Comparison of ENCODE assay signal across 1 cellular context in the genomic region with DNA sequence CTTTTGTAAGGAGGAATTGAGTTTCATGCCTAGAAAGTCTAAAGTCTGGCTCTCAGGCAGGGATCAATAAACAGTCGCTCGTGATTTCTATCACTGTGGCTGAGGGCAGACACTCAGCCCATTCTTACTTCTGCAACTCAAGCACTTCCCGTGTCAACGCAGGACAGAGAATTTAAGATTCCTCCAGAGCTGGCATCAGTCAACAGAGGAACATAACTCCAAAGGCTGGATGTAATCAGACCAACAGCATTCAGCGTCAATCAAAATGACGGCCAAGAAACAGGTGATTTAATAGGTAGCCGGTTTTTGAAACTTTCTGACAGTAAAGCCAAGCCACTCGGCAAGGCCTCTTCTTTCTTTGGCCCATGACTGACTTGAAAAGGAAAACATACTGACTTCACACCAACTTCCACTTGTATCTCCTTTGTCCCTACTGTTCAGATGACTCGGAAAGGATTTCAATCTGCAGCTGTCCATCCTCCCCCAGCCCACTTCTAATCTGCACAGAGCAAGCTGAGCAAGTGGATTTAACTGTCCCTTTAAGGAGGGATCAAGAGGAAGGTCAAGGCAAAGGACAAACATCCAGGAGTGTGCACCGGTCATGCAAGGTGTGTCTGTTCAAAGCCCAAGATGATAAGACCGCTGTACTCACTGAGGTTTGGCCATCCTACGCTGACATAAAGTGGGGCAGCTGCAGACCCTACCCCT.
TF ChIP-seq lines count a peak whose summit lies in the region.

No MANE protein-coding gene starts in this region.

TF ChIP-seq in K562, 482 proteins besides CTCF, POLR2A, EP300 and RAD21 (continues in another document):
- TF ChIP-seq NR2C1 (IDR thresholded peaks at IDR 0.05) (0 out of 2 replicates have a peak, but pooled peaks have one; percentile 38), NR2C1 (tag; IDR thresholded peaks at IDR 0.05) (no peak; the same call in 1 of the 2 replicates), ELF4 (CRISPR knock-in tag; IDR thresholded peaks at IDR 0.05) (no peak), TEAD4 (IDR thresholded peaks at IDR 0.05; ENCODE audit: low read length) (peak; percentile 87), TEAD4 (CRISPR knock-in tag; IDR thresholded peaks at IDR 0.05; ENCODE audit: borderline replicate concordance) (no peak), TCF3 (CRISPR knock-in tag; IDR thresholded peaks at IDR 0.05) (peak; percentile 92), DPF2 (IDR thresholded peaks at IDR 0.05) (peak; percentile 85), L3MBTL2 (IDR thresholded peaks at IDR 0.05) (0 out of 2 replicates have a peak, but pooled peaks have one; percentile 11), CBFA2T3 (IDR thresholded peaks at IDR 0.05) (peak; percentile 96), KDM1A (IDR thresholded peaks at IDR 0.05) (peak; percentile 94 to 95), NFIC (IDR thresholded peaks at IDR 0.05) (peak; percentile 73), HDAC1 (IDR thresholded peaks at IDR 0.05) (peak in 1 of 2 experiments; percentile 88; a peak in 2 of 4 replicates), RBM39 (optimal IDR thresholded peaks at IDR 0.05; ENCODE audit: low read depth, low read length) (no peak), CBFA2T2 (conservative IDR thresholded peaks at IDR 0.05) (peak; percentile 93), MTA2 (IDR thresholded peaks at IDR 0.05; ENCODE audit: low read depth) (peak; percentile 77), ARNT (IDR thresholded peaks at IDR 0.05) (peak in 1 of 2 experiments; percentile 48; a peak in 1 of 4 replicates), HDAC2 (IDR thresholded peaks at IDR 0.05) (peak; percentile 62; the same call in 1 of the 2 replicates), ZNF766 (CRISPR knock-in tag; conservative IDR thresholded peaks at IDR 0.05) (0 out of 2 replicates have a peak, but pooled peaks have one; percentile 41), SMAD4 (CRISPR knock-in tag; conservative IDR thresholded peaks at IDR 0.05) (0 out of 2 replicates have a peak, but pooled peaks have one; percentile 29), POLR2AphosphoS5 (IDR thresholded peaks at IDR 0.05; ENCODE audit: control insufficient read depth, insufficient read depth, low read depth, low read length) (peak; percentile 84), NCOR1 (IDR thresholded peaks at IDR 0.05) (peak; percentile 82), STAT5A (IDR thresholded peaks at IDR 0.05; ENCODE audit: borderline replicate concordance, low read length) (peak; percentile 66), NUFIP1 (IDR thresholded peaks at IDR 0.05; ENCODE audit: partially characterized antibody) (no peak), GATA2 (CRISPR knock-in tag; IDR thresholded peaks at IDR 0.05) (peak; percentile 87), KLF16 (IDR thresholded peaks at IDR 0.05) (peak; percentile 86), ATF7 (IDR thresholded peaks at IDR 0.05) (0 out of 2 replicates have a peak, but pooled peaks have one; percentile 12), ZEB2 (IDR thresholded peaks at IDR 0.05) (peak; percentile 89), FOXM1 (IDR thresholded peaks at IDR 0.05; ENCODE audit: low read depth) (peak; percentile 15; the same call in 1 of the 2 replicates), FOXM1 (CRISPR knock-in tag; IDR thresholded peaks at IDR 0.05; ENCODE audit: low read depth) (no peak), JUND (IDR thresholded peaks at IDR 0.05; ENCODE audit: borderline replicate concordance, low read depth, low read length) (peak; percentile 29; the same call in 1 of the 2 replicates), JUND (tag; IDR thresholded peaks at IDR 0.05; ENCODE audit: borderline replicate concordance, low read depth, low read length) (no peak), NR2C2 (CRISPR knock-in tag; IDR thresholded peaks at IDR 0.05) (no peak), NR2C2 (tag; IDR thresholded peaks at IDR 0.05) (peak; percentile 54), KDM4B (IDR thresholded peaks at IDR 0.05; ENCODE audit: borderline replicate concordance in 2 of 2, low read depth in 1 of 2) (no peak), HCFC1 (IDR thresholded peaks at IDR 0.05; ENCODE audit: low read depth, low read length) (0 out of 2 replicates have a peak, but pooled peaks have one; percentile 15), ZNF23 (CRISPR knock-in tag; IDR thresholded peaks at IDR 0.05) (no peak), SMARCA4 (IDR thresholded peaks at IDR 0.05) (peak; percentile 85), ZFX (CRISPR knock-in tag; IDR thresholded peaks at IDR 0.05) (peak; percentile 48; the same call in 1 of the 2 replicates), ZNF589 (CRISPR knock-in tag; IDR thresholded peaks at IDR 0.05; ENCODE audit: low read depth) (peak; percentile 67; the same call in 1 of the 2 replicates), ESRRA (IDR thresholded peaks at IDR 0.05; ENCODE audit: borderline replicate concordance, low read depth) (peak; percentile 97), CTBP1 (IDR thresholded peaks at IDR 0.05; ENCODE audit: borderline replicate concordance) (peak; percentile 88), DACH1 (IDR thresholded peaks at IDR 0.05; ENCODE audit: partially characterized antibody) (peak; percentile 29), PRPF4 (IDR thresholded peaks at IDR 0.05; ENCODE audit: insufficient read depth, low read depth, low read length, poor library complexity, severe bottlenecking) (no peak), NCOA1 (IDR thresholded peaks at IDR 0.05; ENCODE audit: low read depth) (peak; percentile 53; the same call in 1 of the 2 replicates), CC2D1A (IDR thresholded peaks at IDR 0.05) (0 out of 2 replicates have a peak, but pooled peaks have one; percentile 55), RAD51 (IDR thresholded peaks at IDR 0.05; ENCODE audit: borderline replicate concordance, low read depth) (0 out of 2 replicates have a peak, but pooled peaks have one; percentile 9), TBP (optimal IDR thresholded peaks at IDR 0.05; ENCODE audit: low read depth, low read length) (no peak), PML (IDR thresholded peaks at IDR 0.05; ENCODE audit: low read length) (peak; percentile 57; the same call in 1 of the 2 replicates), ZNF263 (CRISPR knock-in tag; IDR thresholded peaks at IDR 0.05; ENCODE audit: borderline replicate concordance) (peak; percentile 49; the same call in 1 of the 2 replicates)
- TF ChIP-seq, protein P1, sequence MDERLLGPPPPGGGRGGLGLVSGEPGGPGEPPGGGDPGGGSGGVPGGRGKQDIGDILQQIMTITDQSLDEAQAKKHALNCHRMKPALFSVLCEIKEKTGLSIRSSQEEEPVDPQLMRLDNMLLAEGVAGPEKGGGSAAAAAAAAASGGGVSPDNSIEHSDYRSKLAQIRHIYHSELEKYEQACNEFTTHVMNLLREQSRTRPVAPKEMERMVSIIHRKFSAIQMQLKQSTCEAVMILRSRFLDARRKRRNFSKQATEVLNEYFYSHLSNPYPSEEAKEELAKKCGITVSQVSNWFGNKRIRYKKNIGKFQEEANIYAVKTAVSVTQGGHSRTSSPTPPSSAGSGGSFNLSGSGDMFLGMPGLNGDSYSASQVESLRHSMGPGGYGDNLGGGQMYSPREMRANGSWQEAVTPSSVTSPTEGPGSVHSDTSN (CRISPR knock-in tag; IDR thresholded peaks at IDR 0.05; ENCODE audit: low read depth), result no peak
- TF ChIP-seq, protein P1 (tag; conservative IDR thresholded peaks at IDR 0.05; ENCODE audit: low read depth), result peak; percentile 70
- TF ChIP-seq, protein P2, sequence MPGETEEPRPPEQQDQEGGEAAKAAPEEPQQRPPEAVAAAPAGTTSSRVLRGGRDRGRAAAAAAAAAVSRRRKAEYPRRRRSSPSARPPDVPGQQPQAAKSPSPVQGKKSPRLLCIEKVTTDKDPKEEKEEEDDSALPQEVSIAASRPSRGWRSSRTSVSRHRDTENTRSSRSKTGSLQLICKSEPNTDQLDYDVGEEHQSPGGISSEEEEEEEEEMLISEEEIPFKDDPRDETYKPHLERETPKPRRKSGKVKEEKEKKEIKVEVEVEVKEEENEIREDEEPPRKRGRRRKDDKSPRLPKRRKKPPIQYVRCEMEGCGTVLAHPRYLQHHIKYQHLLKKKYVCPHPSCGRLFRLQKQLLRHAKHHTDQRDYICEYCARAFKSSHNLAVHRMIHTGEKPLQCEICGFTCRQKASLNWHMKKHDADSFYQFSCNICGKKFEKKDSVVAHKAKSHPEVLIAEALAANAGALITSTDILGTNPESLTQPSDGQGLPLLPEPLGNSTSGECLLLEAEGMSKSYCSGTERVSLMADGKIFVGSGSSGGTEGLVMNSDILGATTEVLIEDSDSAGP (CRISPR knock-in tag; IDR thresholded peaks at IDR 0.05), result peak; percentile 89
- TF ChIP-seq, protein P3, sequence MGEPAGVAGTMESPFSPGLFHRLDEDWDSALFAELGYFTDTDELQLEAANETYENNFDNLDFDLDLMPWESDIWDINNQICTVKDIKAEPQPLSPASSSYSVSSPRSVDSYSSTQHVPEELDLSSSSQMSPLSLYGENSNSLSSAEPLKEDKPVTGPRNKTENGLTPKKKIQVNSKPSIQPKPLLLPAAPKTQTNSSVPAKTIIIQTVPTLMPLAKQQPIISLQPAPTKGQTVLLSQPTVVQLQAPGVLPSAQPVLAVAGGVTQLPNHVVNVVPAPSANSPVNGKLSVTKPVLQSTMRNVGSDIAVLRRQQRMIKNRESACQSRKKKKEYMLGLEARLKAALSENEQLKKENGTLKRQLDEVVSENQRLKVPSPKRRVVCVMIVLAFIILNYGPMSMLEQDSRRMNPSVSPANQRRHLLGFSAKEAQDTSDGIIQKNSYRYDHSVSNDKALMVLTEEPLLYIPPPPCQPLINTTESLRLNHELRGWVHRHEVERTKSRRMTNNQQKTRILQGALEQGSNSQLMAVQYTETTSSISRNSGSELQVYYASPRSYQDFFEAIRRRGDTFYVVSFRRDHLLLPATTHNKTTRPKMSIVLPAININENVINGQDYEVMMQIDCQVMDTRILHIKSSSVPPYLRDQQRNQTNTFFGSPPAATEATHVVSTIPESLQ (CRISPR knock-in tag; IDR thresholded peaks at IDR 0.05), result 0 out of 2 replicates have a peak, but pooled peaks have one; percentile 34
- TF ChIP-seq, protein P4, sequence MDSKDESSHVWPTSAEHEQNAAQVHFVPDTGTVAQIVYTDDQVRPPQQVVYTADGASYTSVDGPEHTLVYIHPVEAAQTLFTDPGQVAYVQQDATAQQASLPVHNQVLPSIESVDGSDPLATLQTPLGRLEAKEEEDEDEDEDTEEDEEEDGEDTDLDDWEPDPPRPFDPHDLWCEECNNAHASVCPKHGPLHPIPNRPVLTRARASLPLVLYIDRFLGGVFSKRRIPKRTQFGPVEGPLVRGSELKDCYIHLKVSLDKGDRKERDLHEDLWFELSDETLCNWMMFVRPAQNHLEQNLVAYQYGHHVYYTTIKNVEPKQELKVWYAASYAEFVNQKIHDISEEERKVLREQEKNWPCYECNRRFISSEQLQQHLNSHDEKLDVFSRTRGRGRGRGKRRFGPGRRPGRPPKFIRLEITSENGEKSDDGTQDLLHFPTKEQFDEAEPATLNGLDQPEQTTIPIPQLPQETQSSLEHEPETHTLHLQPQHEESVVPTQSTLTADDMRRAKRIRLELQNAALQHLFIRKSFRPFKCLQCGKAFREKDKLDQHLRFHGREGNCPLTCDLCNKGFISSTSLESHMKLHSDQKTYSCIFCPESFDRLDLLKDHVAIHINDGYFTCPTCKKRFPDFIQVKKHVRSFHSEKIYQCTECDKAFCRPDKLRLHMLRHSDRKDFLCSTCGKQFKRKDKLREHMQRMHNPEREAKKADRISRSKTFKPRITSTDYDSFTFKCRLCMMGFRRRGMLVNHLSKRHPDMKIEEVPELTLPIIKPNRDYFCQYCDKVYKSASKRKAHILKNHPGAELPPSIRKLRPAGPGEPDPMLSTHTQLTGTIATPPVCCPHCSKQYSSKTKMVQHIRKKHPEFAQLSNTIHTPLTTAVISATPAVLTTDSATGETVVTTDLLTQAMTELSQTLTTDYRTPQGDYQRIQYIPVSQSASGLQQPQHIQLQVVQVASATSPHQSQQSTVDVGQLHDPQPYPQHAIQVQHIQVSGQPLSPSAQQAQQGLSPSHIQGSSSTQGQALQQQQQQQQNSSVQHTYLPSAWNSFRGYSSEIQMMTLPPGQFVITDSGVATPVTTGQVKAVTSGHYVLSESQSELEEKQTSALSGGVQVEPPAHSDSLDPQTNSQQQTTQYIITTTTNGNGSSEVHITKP (IDR thresholded peaks at IDR 0.05; ENCODE audit: partially characterized antibody), result peak; percentile 26
- TF ChIP-seq, protein P5, sequence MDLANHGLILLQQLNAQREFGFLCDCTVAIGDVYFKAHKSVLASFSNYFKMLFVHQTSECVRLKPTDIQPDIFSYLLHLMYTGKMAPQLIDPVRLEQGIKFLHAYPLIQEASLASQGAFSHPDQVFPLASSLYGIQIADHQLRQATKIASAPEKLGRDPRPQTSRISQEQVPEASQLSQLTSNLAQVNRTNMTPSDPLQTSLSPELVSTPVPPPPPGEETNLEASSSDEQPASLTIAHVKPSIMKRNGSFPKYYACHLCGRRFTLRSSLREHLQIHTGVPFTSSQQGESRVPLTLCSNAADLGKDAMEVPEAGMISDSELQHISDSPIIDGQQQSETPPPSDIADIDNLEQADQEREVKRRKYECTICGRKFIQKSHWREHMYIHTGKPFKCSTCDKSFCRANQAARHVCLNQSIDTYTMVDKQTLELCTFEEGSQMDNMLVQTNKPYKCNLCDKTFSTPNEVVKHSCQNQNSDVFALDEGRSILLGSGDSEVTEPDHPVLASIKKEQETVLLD (IDR thresholded peaks at IDR 0.05), result peak; percentile 45; the same call in 1 of the 2 replicates
- TF ChIP-seq, protein P6, sequence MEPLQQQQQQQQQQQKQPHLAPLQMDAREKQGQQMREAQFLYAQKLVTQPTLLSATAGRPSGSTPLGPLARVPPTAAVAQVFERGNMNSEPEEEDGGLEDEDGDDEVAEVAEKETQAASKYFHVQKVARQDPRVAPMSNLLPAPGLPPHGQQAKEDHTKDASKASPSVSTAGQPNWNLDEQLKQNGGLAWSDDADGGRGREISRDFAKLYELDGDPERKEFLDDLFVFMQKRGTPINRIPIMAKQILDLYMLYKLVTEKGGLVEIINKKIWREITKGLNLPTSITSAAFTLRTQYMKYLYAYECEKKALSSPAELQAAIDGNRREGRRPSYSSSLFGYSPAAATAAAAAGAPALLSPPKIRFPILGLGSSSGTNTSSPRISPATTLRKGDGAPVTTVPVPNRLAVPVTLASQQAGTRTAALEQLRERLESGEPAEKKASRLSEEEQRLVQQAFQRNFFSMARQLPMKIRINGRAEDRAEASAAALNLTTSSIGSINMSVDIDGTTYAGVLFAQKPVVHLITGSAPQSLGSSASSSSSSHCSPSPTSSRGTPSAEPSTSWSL (CRISPR knock-in tag; IDR thresholded peaks at IDR 0.05; ENCODE audit: borderline replicate concordance), result no peak
